In genomic region chr3:113844622-113845222, GRCh38 we compare ENCODE assay signal across 7 cellular contexts. TPM values are rescaled to one million over a fixed set of nuclear protein-coding genes. Genes with fewer than 3 reads are reported as not detected.
DNase-seq lines count a peak whose midpoint lies in the region; ATAC-seq, FAIRE-seq and TF ChIP-seq lines count a peak whose summit lies in the region.

No MANE protein-coding gene starts in this region.

- no peaks in the 10 kb centered on the region for H3K4me1 Mint-ChIP-seq in stimulated activated effector memory CD8-positive, alpha-beta T cell treated with anti-CD3 and anti-CD28 coated beads, Interleukin-12 subunit alpha, Interleukin-12 subunit beta, amount 100 ng/mL, for 72 hours

- H3K27me3 ChIP-seq in RWPE2 (ENCODE audit: insufficient read depth, poor library complexity, severe bottlenecking), result no peaks in the 10 kb centered on the region
- no peaks in the 10 kb centered on the region for H3K27me3 ChIP-seq in small intestine (ENCODE audit: control insufficient read depth in 2 of 2, insufficient read depth in 2 of 2, low read length in 2 of 2)

- H3K27ac Mint-ChIP-seq in stimulated activated effector memory CD8-positive, alpha-beta T cell treated with anti-CD3 and anti-CD28 coated beads, Interleukin-12 subunit alpha, Interleukin-12 subunit beta, amount 100 ng/mL, for 72 hours, result no peak overlapping the region

- ATAC-seq in RWPE2 (ENCODE audit: low read depth), result no peak
- no peak for ATAC-seq in stimulated activated effector memory CD8-positive, alpha-beta T cell treated with anti-CD3 and anti-CD28 coated beads, Interleukin-12 subunit alpha, Interleukin-12 subunit beta, amount 100 ng/mL, for 72 hours

- DNase-seq in GDM1 (lab: John Stamatoyannopoulos, UW) (peak; percentile 27), KBM-7 (peak; percentile 56), RWPE2 (ENCODE audit: low spot score) (no peak), fibroblast of the conjunctiva (ENCODE audit: low read depth) (peak; percentile 10), small intestine (peak; percentile 85), putamen (ENCODE audit: low spot score) (no peak)
- DNase-seq in stimulated activated effector memory CD8-positive, alpha-beta T cell treated with anti-CD3 and anti-CD28 coated beads, Interleukin-12 subunit alpha, Interleukin-12 subunit beta, amount 100 ng/mL, for 72 hours (ENCODE audit: low spot score in 2 of 2), result no peak

- TF ChIP-seq CTCF in RWPE2 (IDR thresholded peaks at IDR 0.05; ENCODE audit: poor library complexity, severe bottlenecking), result peak; percentile 80

- no peaks in the 10 kb centered on the region for H3K9me3 Mint-ChIP-seq in stimulated activated effector memory CD8-positive, alpha-beta T cell treated with anti-CD3 and anti-CD28 coated beads, Interleukin-12 subunit alpha, Interleukin-12 subunit beta, amount 100 ng/mL, for 72 hours

- H3K4me1 ChIP-seq in RWPE2 (ENCODE audit: insufficient read depth, poor library complexity, severe bottlenecking), result peaks cover 9% of the 10 kb centered on the region
- peaks cover 0 to 3% of the 10 kb centered on the region in 2 donors for H3K4me1 ChIP-seq in small intestine (ENCODE audit: control insufficient read depth in 2 of 2, insufficient read depth in 1 of 2, low read depth in 1 of 2, low read length in 1 of 2)

- H3K27ac ChIP-seq in RWPE2 (ENCODE audit: poor library complexity, severe bottlenecking), result no peak overlapping the region
- H3K27ac ChIP-seq in small intestine (ENCODE audit: low read depth in 1 of 2, low read length in 1 of 2), result no peak overlapping the region

- in situ Hi-C loops in KBM-7 (cut with MboI; ENCODE audit: low pct_unique_long_range_greater_than_20kb, low sequenced_read_pairs), result no loop called here

- H3K36me3 ChIP-seq in RWPE2 (ENCODE audit: low read depth), result no peaks in the 10 kb centered on the region
- H3K36me3 ChIP-seq in small intestine (ENCODE audit: control insufficient read depth in 2 of 2, insufficient read depth in 2 of 2, low read length in 2 of 2), result no peaks in the 10 kb centered on the region

- no peaks in the 10 kb centered on the region for H3K9me3 ChIP-seq in RWPE2 (ENCODE audit: severe bottlenecking)
- H3K9me3 ChIP-seq in small intestine (ENCODE audit: control insufficient read depth, low read depth), result no peaks in the 10 kb centered on the region

- H3K4me3 ChIP-seq in RWPE2 (ENCODE audit: severe bottlenecking), result no peak overlapping the region
- H3K4me3 ChIP-seq in small intestine (ENCODE audit: low read depth in 1 of 2, low read length in 2 of 2), result no peak overlapping the region

- peak; percentile 39 for FAIRE-seq in small intestine (lab: Jason Lieb, UNC)

- 27 to 43% (median 32%) methylated on average over 4 of the region's 4 CpGs for WGBS in small intestine, 3 donors

- no peaks in the 10 kb centered on the region for H3K36me3 Mint-ChIP-seq in stimulated activated effector memory CD8-positive, alpha-beta T cell treated with anti-CD3 and anti-CD28 coated beads, Interleukin-12 subunit alpha, Interleukin-12 subunit beta, amount 100 ng/mL, for 72 hours

- no peak overlapping the region for H3K4me3 Mint-ChIP-seq in stimulated activated effector memory CD8-positive, alpha-beta T cell treated with anti-CD3 and anti-CD28 coated beads, Interleukin-12 subunit alpha, Interleukin-12 subunit beta, amount 100 ng/mL, for 72 hours

RNA-seq across cellular contexts. Expression of gene GRAMD1C, which starts 6.1 kb away (rescaled TPM):
- polyA plus RNA-seq in small intestine, result 10 to 100 TPM in 2 of 3 donors, 1 to 10 TPM in 1; 5.5 to 25.9 (median 19.7) TPM

Comparison
In these comparisons a context has a peak if more than half of its experiments do, and no peak if none do; other contexts are left out.
1. DNase-seq: peak in GDM1 (single experiment), KBM-7 (single experiment), fibroblast of the conjunctiva (single experiment) and small intestine (single experiment); none in RWPE2 (single experiment), stimulated activated effector memory CD8-positive, alpha-beta T cell treated with anti-CD3 and anti-CD28 coated beads, Interleukin-12 subunit alpha, Interleukin-12 subunit beta, amount 100 ng/mL, for 72 hours (0 of 2) and putamen (single experiment).